17 cellular contexts compared by ENCODE assay signal in the genomic region with DNA sequence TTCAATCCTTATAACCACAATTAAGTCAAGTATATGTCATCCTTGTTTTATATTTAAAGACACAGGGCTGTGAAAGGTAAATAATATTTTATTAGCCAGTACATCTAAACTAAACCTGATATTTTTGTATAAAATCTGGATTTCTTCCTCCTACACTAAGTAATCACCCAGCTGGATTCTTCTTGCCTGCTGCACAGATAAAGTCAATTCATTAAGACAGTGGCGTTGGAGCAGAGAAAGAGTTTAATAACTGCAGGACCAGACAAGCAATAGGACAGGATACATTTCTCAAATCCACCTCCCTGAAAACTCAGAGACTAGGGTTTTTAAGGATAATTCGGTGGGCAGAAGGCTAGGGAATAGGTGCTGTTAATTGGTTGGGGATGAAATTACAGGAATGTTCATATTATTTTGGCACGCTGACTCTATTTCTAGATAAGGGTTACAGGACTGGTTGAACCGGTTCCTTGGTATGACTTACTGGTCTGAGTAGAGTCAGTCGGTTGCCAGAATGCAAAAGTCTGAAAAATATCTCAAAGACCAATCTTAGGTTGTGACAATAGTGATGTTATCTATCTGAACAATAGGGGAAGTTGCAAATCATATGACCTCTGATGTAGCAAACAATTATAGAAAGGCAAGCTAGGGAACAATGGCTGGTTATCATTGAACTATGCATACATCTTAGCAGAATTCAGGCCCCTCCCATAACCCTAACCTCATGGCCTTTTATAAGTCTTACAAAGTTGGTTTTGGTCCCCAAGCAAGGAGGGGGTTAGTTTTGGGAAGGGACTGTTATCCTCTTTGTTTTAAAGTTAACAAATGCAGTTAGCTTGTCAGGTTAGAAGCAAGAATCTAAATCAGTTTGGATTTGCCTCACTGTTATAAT.
A peak's percentile ranks its signal among the peaks of the same experiment; 100 is the strongest.
DNase-seq lines count a peak whose midpoint lies in the region; ATAC-seq, FAIRE-seq and TF ChIP-seq lines count a peak whose summit lies in the region.
"Had no signal": no experiment of that assay in that cellular context is flagged by ENCODE, and none has a peak within 500 bp of the region (broad histone marks: within the 10 kb centered on the region; RNA-seq: fewer than 3 reads in every experiment).

No MANE protein-coding gene starts in this region.

- intact Hi-C loops in testis (cut with DNase I; ENCODE audit: low total_unique reads): no loop called here

- TF ChIP-seq CTCF in bronchial epithelial cell (IDR thresholded peaks at IDR 0.05; ENCODE audit: insufficient read depth, low read length, severe bottlenecking) (no peak), mesothelial cell of epicardium (IDR thresholded peaks at IDR 0.05; ENCODE audit: unreplicated experiment) (no peak), testis (IDR thresholded peaks at IDR 0.05) (no peak)

- no peaks in the 10 kb centered on the region for H3K9me3 ChIP-seq in testis

- ATAC-seq in HG03045 (IDR thresholded peaks at IDR 0.05; ENCODE audit: unreplicated experiment): no peak
- ATAC-seq: CD8-positive, alpha-beta T cell; natural killer cell; T-cell; WTC11 had no signal

- H3K36me3 Mint-ChIP-seq in mesothelial cell of epicardium: no peaks in the 10 kb centered on the region
- H3K36me3 Mint-ChIP-seq: CD8-positive, alpha-beta T cell; natural killer cell; T-cell had no signal

- peaks cover 3% of the 10 kb centered on the region for H3K9me3 Mint-ChIP-seq in mesothelial cell of epicardium
- H3K9me3 Mint-ChIP-seq: CD8-positive, alpha-beta T cell; natural killer cell; T-cell had no signal

- DNase-seq in DMS53 (lab: John Stamatoyannopoulos, UW) (peak; percentile 73), NCI-H2029 (lab: John Stamatoyannopoulos, UW) (peak; percentile 60), bronchial epithelial cell (ENCODE audit: low read depth) (peak; percentile 87), mesothelial cell of epicardium (ENCODE audit: low spot score in 2 of 2, unreplicated experiment in 2 of 2) (no peak), testis (no peak), hippocampal formation (lab: John Stamatoyannopoulos, UW) (no peak), UCSD-AML1 (lab: John Stamatoyannopoulos, UW; ENCODE audit: unreplicated experiment) (no peak)
- DNase-seq: activated gamma-delta T cell; CD8-positive, alpha-beta T cell; cerebellar nuclear complex; foreskin fibroblast; natural killer cell; NCI-H1694 treated with DMSO at 0.1 percent for 48 hours; RPMI8226; T-cell had no signal

- peak overlapping the region; percentile 79 for H3K27ac Mint-ChIP-seq in mesothelial cell of epicardium
- H3K27ac Mint-ChIP-seq: CD8-positive, alpha-beta T cell; natural killer cell; T-cell; WTC11 had no signal

- no peaks in the 10 kb centered on the region for H3K27me3 ChIP-seq in bronchial epithelial cell (ENCODE audit: control insufficient read depth, insufficient read depth, low read length)
- no peaks in the 10 kb centered on the region for H3K27me3 ChIP-seq in testis

- no peaks in the 10 kb centered on the region for H3K27me3 Mint-ChIP-seq in mesothelial cell of epicardium (ENCODE audit: low read depth)

- H3K36me3 ChIP-seq in bronchial epithelial cell (ENCODE audit: control insufficient read depth, insufficient read depth, low read length): no peaks in the 10 kb centered on the region
- no peaks in the 10 kb centered on the region for H3K36me3 ChIP-seq in testis (ENCODE audit: low read depth, missing control alignments)

- H3K27ac ChIP-seq in testis: no peak overlapping the region

- TF ChIP-seq POLR2A in testis (IDR thresholded peaks at IDR 0.05): no peak

- H3K4me3 ChIP-seq in bronchial epithelial cell (ENCODE audit: low read depth, low read length) (no peak overlapping the region), testis (no peak overlapping the region)

- 83 to 90% methylated on average over 5 of the region's 5 CpGs for WGBS in testis, 2 donors

- peaks cover 42% of the 10 kb centered on the region for H3K4me1 Mint-ChIP-seq in mesothelial cell of epicardium
- H3K4me1 Mint-ChIP-seq: natural killer cell, T-cell had no signal

- no peak for FAIRE-seq in bronchial epithelial cell (lab: Jason Lieb, UNC)

- no peaks in the 10 kb centered on the region for H3K4me1 ChIP-seq in testis

- H3K4me3 Mint-ChIP-seq in mesothelial cell of epicardium: no peak overlapping the region
- H3K4me3 Mint-ChIP-seq: CD8-positive, alpha-beta T cell; natural killer cell; T-cell; WTC11 had no signal

Comparison
In these comparisons a context has a peak if more than half of its experiments do, and no peak if none do; other contexts are left out.
1. DNase-seq: peak in DMS53 (single experiment), NCI-H2029 (single experiment) and bronchial epithelial cell (single experiment); none in mesothelial cell of epicardium (0 of 2), testis (single experiment), hippocampal formation (0 of 2) and UCSD-AML1 (single experiment).